In the genomic region with DNA sequence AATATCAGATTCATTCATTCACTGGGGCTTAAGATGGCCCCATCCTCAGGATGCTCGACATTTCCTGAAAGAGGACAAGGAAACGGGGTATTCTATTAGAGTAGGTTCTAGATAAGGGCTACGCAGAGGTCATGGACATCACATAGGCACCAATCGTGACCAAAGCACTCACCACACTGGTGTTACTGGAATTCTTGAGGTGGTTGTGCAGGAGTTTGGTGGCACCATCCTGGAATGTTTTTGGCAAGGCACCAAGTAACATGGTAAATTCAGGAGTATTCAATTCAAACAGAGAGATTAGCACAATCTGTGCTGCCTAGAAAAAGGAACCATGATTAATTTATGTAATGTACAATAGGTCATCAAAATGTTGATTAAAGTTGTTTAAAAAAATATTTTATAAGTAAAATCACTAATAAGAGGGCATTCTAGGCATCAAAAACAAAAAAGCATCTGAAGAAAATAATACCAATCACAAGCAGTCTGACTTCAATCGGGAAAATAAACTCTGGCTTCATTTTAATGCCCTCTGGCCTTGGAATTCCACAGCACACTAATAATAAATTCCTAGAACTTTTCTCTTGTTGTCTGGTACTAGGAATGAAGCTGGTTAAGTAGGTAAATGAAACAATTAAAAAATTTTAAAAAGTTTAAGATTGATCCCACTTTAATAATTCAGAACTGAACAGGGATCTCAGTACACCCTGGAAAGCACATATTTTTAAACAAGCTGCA, we compare ENCODE assay signal across 1 cellular context.
TF ChIP-seq lines count a peak whose summit lies in the region.

No MANE protein-coding gene starts in this region.

TF ChIP-seq in K562, 482 proteins besides CTCF, POLR2A, EP300 and RAD21:
- TF ChIP-seq FOXK1 (CRISPR knock-in tag; IDR thresholded peaks at IDR 0.05; ENCODE audit: borderline replicate concordance) = no peak
- no peak for TF ChIP-seq BMI1 (IDR thresholded peaks at IDR 0.05; ENCODE audit: low read length)
- no peak for TF ChIP-seq ZNF395 (CRISPR knock-in tag; IDR thresholded peaks at IDR 0.05)
- TF ChIP-seq ZNF551 (CRISPR knock-in tag; IDR thresholded peaks at IDR 0.05) = no peak
